ENCODE assay signal across 1 cellular context in genomic region chr7:106166651-106167342, GRCh38.
TF ChIP-seq lines count a peak whose summit lies in the region.

No MANE protein-coding gene starts in this region.

TF ChIP-seq in H1, 55 proteins besides CTCF, POLR2A, EP300 and RAD21 (continued from another document):
- TF ChIP-seq MAX (IDR thresholded peaks at IDR 0.05) = no peak
- no peak for TF ChIP-seq CHD1 (IDR thresholded peaks at IDR 0.05; ENCODE audit: low read depth, low read length)
- TF ChIP-seq TEAD4 (IDR thresholded peaks at IDR 0.05; ENCODE audit: low read depth, low read length) = peak; percentile 80; the same call in 1 of the 2 replicates
- TF ChIP-seq KDM1A (IDR thresholded peaks at IDR 0.05; ENCODE audit: borderline replicate concordance, low read length) = no peak
- peak; percentile 72 for TF ChIP-seq CREB1 (IDR thresholded peaks at IDR 0.05)
